ENCODE assay signal across 10 cellular contexts in genomic region chr16:27231692-27232060, GRCh38. TPM values are rescaled to one million over a fixed set of nuclear protein-coding genes. Genes with fewer than 3 reads are reported as not detected.
DNase-seq lines count a peak whose midpoint lies in the region; ATAC-seq and TF ChIP-seq lines count a peak whose summit lies in the region.
"Had no signal": no experiment of that assay in that cellular context is flagged by ENCODE, and none has a peak within 500 bp of the region (broad histone marks: within the 10 kb centered on the region; RNA-seq: fewer than 3 reads in every experiment).

No MANE protein-coding gene starts in this region.

- H3K4me1 ChIP-seq in spleen, result peaks cover 56 to 98% (median 79%) of the 10 kb centered on the region in 6 donors

- WGBS in spleen, 5 donors, result 55 to 74% (median 73%) methylated on average over 5 to 8 of the region's 8 CpGs

- no peak for DNase-seq in activated CD4-positive, alpha-beta T cell treated with anti-CD3 and anti-CD28 coated beads, Interleukin-2, amount 10 ng/mL, durations not matched to agents 24 days and 14 days
- DNase-seq in activated CD4-positive, alpha-beta T cell treated with anti-CD3 and anti-CD28 coated beads for 48 hours, result no peak
- DNase-seq in spleen (no peak), amniotic stem cell (lab: John Stamatoyannopoulos, UW) (no peak)
- no peak for DNase-seq in stimulated activated CD4-positive, alpha-beta T cell treated with anti-CD3 and anti-CD28 coated beads, Interleukin-2, amount 100 ng/mL, for 24 hours
- DNase-seq: DMS153, thyroid gland had no signal

- peak overlapping the region; percentile 15 to 94 (median 76) for H3K27ac ChIP-seq in spleen
- H3K27ac ChIP-seq: thyroid gland had no signal

- H3K4me3 Mint-ChIP-seq in activated CD4-positive, alpha-beta T cell treated with anti-CD3 and anti-CD28 coated beads, Interleukin-2, amount 10 ng/mL, durations not matched to agents 24 days and 14 days, result peak overlapping the region; percentile 77
- peak overlapping the region; percentile 83 for H3K4me3 Mint-ChIP-seq in activated naive CD8-positive, alpha-beta T cell

- ATAC-seq in HG03159 (IDR thresholded peaks at IDR 0.05; ENCODE audit: unreplicated experiment) (peak; percentile 12), HG03469 (IDR thresholded peaks at IDR 0.05; ENCODE audit: unreplicated experiment) (no peak)

- no peaks in the 10 kb centered on the region for H3K9me3 Mint-ChIP-seq in activated CD4-positive, alpha-beta T cell treated with anti-CD3 and anti-CD28 coated beads, Interleukin-2, amount 10 ng/mL, durations not matched to agents 24 days and 14 days
- H3K9me3 Mint-ChIP-seq in activated naive CD8-positive, alpha-beta T cell (ENCODE audit: low read depth), result no peaks in the 10 kb centered on the region

- peak overlapping the region in 1 of 8 donors; percentile 12 for H3K4me3 ChIP-seq in spleen
- H3K4me3 ChIP-seq: thyroid gland had no signal

- H3K27me3 Mint-ChIP-seq in activated CD4-positive, alpha-beta T cell treated with anti-CD3 and anti-CD28 coated beads, Interleukin-2, amount 10 ng/mL, durations not matched to agents 24 days and 14 days, result no peaks in the 10 kb centered on the region
- no peaks in the 10 kb centered on the region for H3K27me3 Mint-ChIP-seq in activated naive CD8-positive, alpha-beta T cell

- no peaks in the 10 kb centered on the region for H3K9me3 ChIP-seq in spleen
- H3K9me3 ChIP-seq: thyroid gland had no signal

- intact Hi-C loops in activated CD4-positive, alpha-beta T cell treated with anti-CD3 and anti-CD28 coated beads, Interleukin-2, amount 10 ng/mL, durations not matched to agents 24 days and 14 days (cut with micrococcal nuclease), result loop anchor here (10.0 kb wide), 1 partner anchor 637 kb away; no protein-coding TSS in a partner anchor
- intact Hi-C loops in spleen (cut with DNase I; ENCODE audit: low total_unique reads), result loop anchor here (10.0 kb wide), 2 partner anchors 57 to 223 kb away; no protein-coding TSS in a partner anchor

- peaks cover 0 to 54% (median 10%) of the 10 kb centered on the region in 6 donors for H3K36me3 ChIP-seq in spleen

- peaks cover 65% of the 10 kb centered on the region for H3K4me1 Mint-ChIP-seq in activated CD4-positive, alpha-beta T cell treated with anti-CD3 and anti-CD28 coated beads, Interleukin-2, amount 10 ng/mL, durations not matched to agents 24 days and 14 days
- peaks cover 76% of the 10 kb centered on the region for H3K4me1 Mint-ChIP-seq in activated naive CD8-positive, alpha-beta T cell (ENCODE audit: low read depth)

- no peak for TF ChIP-seq POLR2A in spleen (IDR thresholded peaks at IDR 0.05)

- no peak for TF ChIP-seq CTCF in spleen (IDR thresholded peaks at IDR 0.05 in 8 of 11, conservative IDR thresholded peaks at IDR 0.05 in 3 of 11)

- no peaks in the 10 kb centered on the region for H3K27me3 ChIP-seq in spleen (replicated peaks in 1 of 7)
- H3K27me3 ChIP-seq: thyroid gland had no signal

- H3K36me3 Mint-ChIP-seq in activated CD4-positive, alpha-beta T cell treated with anti-CD3 and anti-CD28 coated beads, Interleukin-2, amount 10 ng/mL, durations not matched to agents 24 days and 14 days (ENCODE audit: low read depth), result peaks cover 52% of the 10 kb centered on the region
- peaks cover 14% of the 10 kb centered on the region for H3K36me3 Mint-ChIP-seq in activated naive CD8-positive, alpha-beta T cell

- H3K27ac Mint-ChIP-seq in activated CD4-positive, alpha-beta T cell treated with anti-CD3 and anti-CD28 coated beads, Interleukin-2, amount 10 ng/mL, durations not matched to agents 24 days and 14 days, result peak overlapping the region; percentile 100
- H3K27ac Mint-ChIP-seq in activated naive CD8-positive, alpha-beta T cell, result peak overlapping the region; percentile 100

RNA-seq across cellular contexts. Expression of gene KDM8, which starts 28.4 kb away (rescaled TPM):
- total RNA-seq in activated CD4-positive, alpha-beta T cell treated with anti-CD3 and anti-CD28 coated beads, Interleukin-2, amount 10 ng/mL, durations not matched to agents 24 days and 14 days, result 11.0 and 13.6 TPM in 2 replicates
- 10 to 100 TPM in 3 of 7 donors, 1 to 10 TPM in 4; 8.3 to 14.7 (median 9.8) TPM for total RNA-seq in spleen
- polyA plus RNA-seq in spleen, result 10 to 100 TPM in 1 of 3 donors, 1 to 10 TPM in 2; 5.2 to 10.6 (median 7.4) TPM

RNA-seq across cellular contexts. Expression of gene NSMCE1, which starts 36.9 kb away (rescaled TPM):
- total RNA-seq in activated CD4-positive, alpha-beta T cell treated with anti-CD3 and anti-CD28 coated beads, Interleukin-2, amount 10 ng/mL, durations not matched to agents 24 days and 14 days, result 143 and 149 TPM in 2 replicates
- 10 to 100 TPM; 18.4 to 41.4 (median 31.7) TPM for total RNA-seq in spleen
- 10 to 100 TPM; 37.9 to 79.0 (median 41.4) TPM for polyA plus RNA-seq in spleen
